Comparison of ENCODE assay signal across 11 cellular contexts in the genomic region with DNA sequence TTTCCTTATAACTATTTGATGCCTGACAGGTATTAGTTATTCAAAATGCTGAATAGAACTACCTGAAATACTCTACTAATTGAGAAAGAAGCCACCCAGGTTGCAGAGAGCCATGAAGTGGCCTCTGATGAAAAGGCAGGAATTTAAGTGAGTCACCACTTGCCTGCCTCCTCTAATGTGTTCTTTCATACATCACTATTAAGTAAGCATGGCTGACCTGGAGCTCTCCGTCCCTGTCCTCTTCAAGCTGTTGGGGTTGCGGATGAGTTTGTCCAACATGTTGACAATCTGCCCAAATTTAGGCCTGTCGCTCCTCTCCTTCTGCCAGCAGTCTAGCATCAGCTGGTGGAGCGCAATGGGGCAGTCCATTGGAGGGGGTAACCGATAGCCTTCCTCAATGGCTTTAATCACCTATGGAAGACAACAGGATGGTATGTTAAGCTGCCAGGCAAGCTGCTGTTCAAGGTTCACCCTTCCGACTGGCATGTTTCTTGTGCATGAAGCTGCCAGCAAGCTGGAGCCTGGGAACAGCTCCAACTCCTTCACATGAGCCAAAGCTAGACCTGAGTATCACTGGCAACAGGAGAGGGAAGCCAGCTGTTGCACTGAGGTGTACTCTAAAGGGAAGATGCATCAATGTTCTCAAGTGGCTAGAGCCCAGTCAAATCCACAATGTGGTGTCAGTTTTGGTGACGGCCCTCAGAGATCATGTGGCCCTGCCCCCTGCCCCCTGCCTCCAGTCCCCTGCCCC.
DNase-seq lines count a peak whose midpoint lies in the region; ATAC-seq and TF ChIP-seq lines count a peak whose summit lies in the region.
"Had no signal": no experiment of that assay in that cellular context is flagged by ENCODE, and none has a peak within 500 bp of the region (broad histone marks: within the 10 kb centered on the region; RNA-seq: fewer than 3 reads in every experiment).

No MANE protein-coding gene starts in this region.

- no peak overlapping the region for H3K27ac ChIP-seq in SK-N-SH (ENCODE audit: low read depth in 2 of 2, low read length in 1 of 2)
- H3K27ac ChIP-seq: KMS-11 had no signal

- no peaks in the 10 kb centered on the region for H4K20me1 ChIP-seq in SK-N-SH (ENCODE audit: insufficient read depth)

- DNase-seq in AG10803 (ENCODE audit: low read depth), result peak; percentile 15
- DNase-seq in M059J (ENCODE audit: low read depth), result peak; percentile 54
- no peak for DNase-seq in SK-N-SH
- peak; percentile 55 for DNase-seq in left ventricle myocardium superior
- DNase-seq in putamen (ENCODE audit: low spot score), result no peak
- DNase-seq in inferior parietal cortex (ENCODE audit: extremely low spot score), result no peak
- no peak for DNase-seq in stimulated activated CD4-positive, alpha-beta T cell treated with anti-CD3 and anti-CD28 coated beads, Interleukin-2, amount 100 ng/mL, for 48 hours
- DNase-seq in stimulated activated CD4-positive, alpha-beta T cell treated with anti-CD3 and anti-CD28 coated beads, Interleukin-4, amount 100 ng/mL, for 24 hours, result no peak
- DNase-seq: naive thymus-derived CD4-positive, alpha-beta T cell; stimulated activated CD4-positive, alpha-beta T cell treated with anti-CD3 and anti-CD28 coated beads, Interleukin-12 subunit alpha, Interleukin-12 subunit beta, amount 100 ng/mL, for 4 hours had no signal

- no peaks in the 10 kb centered on the region for H3K27me3 ChIP-seq in SK-N-SH (ENCODE audit: insufficient read depth)

- CTCF ChIA-PET in SK-N-SH (lab: Yijun Ruan, JAX), result no interaction called here

- TF ChIP-seq RAD21 in SK-N-SH (IDR thresholded peaks at IDR 0.05; ENCODE audit: low read length), result no peak

- H3K4me3 ChIP-seq in AG10803 (ENCODE audit: low read length), result no peak overlapping the region
- no peak overlapping the region for H3K4me3 ChIP-seq in SK-N-SH (ENCODE audit: low read depth in 2 of 2, low read length in 1 of 2)

- H3K9me3 ChIP-seq in SK-N-SH, result no peaks in the 10 kb centered on the region

- intact Hi-C loops in left ventricle myocardium superior (cut with micrococcal nuclease), result no loop called here

- no peaks in the 10 kb centered on the region for H3K4me1 ChIP-seq in SK-N-SH (ENCODE audit: control insufficient read depth in 1 of 2, insufficient read depth in 2 of 2, low read depth in 1 of 2, low read length in 1 of 2)

- POLR2A ChIA-PET in SK-N-SH (lab: Yijun Ruan, JAX), result no interaction called here

- 23% methylated on average over 6 of the region's 7 CpGs for WGBS in SK-N-SH (ENCODE audit: low lambda C conversion rate)

- no peak for TF ChIP-seq EP300 in SK-N-SH (IDR thresholded peaks at IDR 0.05; ENCODE audit: borderline replicate concordance in 1 of 2, low read depth in 1 of 2, low read length in 1 of 2)

- no peaks in the 10 kb centered on the region for H3K36me3 ChIP-seq in SK-N-SH (replicated peaks in 1 of 2; ENCODE audit: control insufficient read depth in 1 of 2, insufficient read depth in 2 of 2, low read length in 1 of 2)

- no peaks in the 10 kb centered on the region for H3K79me2 ChIP-seq in SK-N-SH (ENCODE audit: insufficient read depth)

- no peak overlapping the region for H3K4me2 ChIP-seq in SK-N-SH
- H3K4me2 ChIP-seq: KMS-11 had no signal

- ATAC-seq in left ventricle myocardium superior, result peak; percentile 91
- ATAC-seq: naive thymus-derived CD4-positive, alpha-beta T cell had no signal

- no peak overlapping the region for H2AFZ ChIP-seq in SK-N-SH (ENCODE audit: low read depth)

- no peaks in the 10 kb centered on the region for H3F3A ChIP-seq in SK-N-SH (replicated peaks; ENCODE audit: insufficient read depth)

- no peaks in the 10 kb centered on the region for H3K9me2 ChIP-seq in SK-N-SH

- H3K9ac ChIP-seq in SK-N-SH, result no peak overlapping the region
- H3K9ac ChIP-seq: KMS-11 had no signal

- TF ChIP-seq CTCF in AG10803 (conservative IDR thresholded peaks at IDR 0.05; ENCODE audit: low read length) (no peak), SK-N-SH (IDR thresholded peaks at IDR 0.05) (no peak)

TF ChIP-seq in SK-N-SH, 30 proteins besides CTCF, POLR2A, EP300 and RAD21:
- no peak for TF ChIP-seq TEAD4 (IDR thresholded peaks at IDR 0.05; ENCODE audit: borderline replicate concordance, insufficient read depth)
- TF ChIP-seq, protein P1, sequence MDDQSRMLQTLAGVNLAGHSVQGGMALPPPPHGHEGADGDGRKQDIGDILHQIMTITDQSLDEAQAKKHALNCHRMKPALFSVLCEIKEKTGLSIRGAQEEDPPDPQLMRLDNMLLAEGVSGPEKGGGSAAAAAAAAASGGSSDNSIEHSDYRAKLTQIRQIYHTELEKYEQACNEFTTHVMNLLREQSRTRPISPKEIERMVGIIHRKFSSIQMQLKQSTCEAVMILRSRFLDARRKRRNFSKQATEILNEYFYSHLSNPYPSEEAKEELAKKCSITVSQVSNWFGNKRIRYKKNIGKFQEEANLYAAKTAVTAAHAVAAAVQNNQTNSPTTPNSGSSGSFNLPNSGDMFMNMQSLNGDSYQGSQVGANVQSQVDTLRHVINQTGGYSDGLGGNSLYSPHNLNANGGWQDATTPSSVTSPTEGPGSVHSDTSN (IDR thresholded peaks at IDR 0.05), result 0 out of 2 replicates have a peak, but pooled peaks have one; percentile 16

Comparison
In these comparisons a context has a peak if more than half of its experiments do, and no peak if none do; other contexts are left out.
1. DNase-seq: peak in AG10803 (single experiment), M059J (single experiment) and left ventricle myocardium superior (single experiment); none in SK-N-SH (single experiment), putamen (single experiment), inferior parietal cortex (single experiment), stimulated activated CD4-positive, alpha-beta T cell treated with anti-CD3 and anti-CD28 coated beads, Interleukin-2, amount 100 ng/mL, for 48 hours (0 of 2) and stimulated activated CD4-positive, alpha-beta T cell treated with anti-CD3 and anti-CD28 coated beads, Interleukin-4, amount 100 ng/mL, for 24 hours (single experiment).